8 cellular contexts compared by ENCODE assay signal in genomic region chr12:117875652-117876491, GRCh38.
DNase-seq lines count a peak whose midpoint lies in the region; ATAC-seq and TF ChIP-seq lines count a peak whose summit lies in the region.

No MANE protein-coding gene starts in this region.

- TF ChIP-seq CTCF in GM13977 (IDR thresholded peaks at IDR 0.05; ENCODE audit: extremely low read depth, insufficient read depth, missing control alignments) = no peak

- in situ Hi-C loops in GM13977 (cut with MboI; ENCODE audit: low pct_unique_long_range_greater_than_20kb, low sequenced_read_pairs, unreplicated experiment) = loop anchor here (25.0 kb wide), 1 partner anchor 511 kb away; the partner anchor contains the start of gene SUDS3

- peak; percentile 61 for DNase-seq in GM13977 (ENCODE audit: low spot score)
- DNase-seq in NCI-H2107 treated with DMSO at 0.1 percent for 48 hours (lab: John Stamatoyannopoulos, UW; ENCODE audit: unreplicated experiment) = peak; percentile 96
- DNase-seq in activated naive CD4-positive, alpha-beta T cell treated with Interleukin-2 at 50 U/mL for 16 hours = peak; percentile 34
- DNase-seq in islet precursor cell = peak; percentile 93
- no peak for DNase-seq in activated gamma-delta T cell (lab: John Stamatoyannopoulos, UW)
- no peak for DNase-seq in hepatic stellate cell (ENCODE audit: low spot score)

- ATAC-seq in HG02678 (IDR thresholded peaks at IDR 0.05; ENCODE audit: unreplicated experiment) (no peak), GM19463 (IDR thresholded peaks at IDR 0.05; ENCODE audit: unreplicated experiment) (no peak)

Comparison
In these comparisons a context has a peak if more than half of its experiments do, and no peak if none do; other contexts are left out.
1. DNase-seq: peak in GM13977 (single experiment), NCI-H2107 treated with DMSO at 0.1 percent for 48 hours (single experiment), activated naive CD4-positive, alpha-beta T cell treated with Interleukin-2 at 50 U/mL for 16 hours (single experiment) and islet precursor cell (single experiment); none in activated gamma-delta T cell (single experiment) and hepatic stellate cell (single experiment).